ENCODE assay signal across 1 cellular context in the genomic region with DNA sequence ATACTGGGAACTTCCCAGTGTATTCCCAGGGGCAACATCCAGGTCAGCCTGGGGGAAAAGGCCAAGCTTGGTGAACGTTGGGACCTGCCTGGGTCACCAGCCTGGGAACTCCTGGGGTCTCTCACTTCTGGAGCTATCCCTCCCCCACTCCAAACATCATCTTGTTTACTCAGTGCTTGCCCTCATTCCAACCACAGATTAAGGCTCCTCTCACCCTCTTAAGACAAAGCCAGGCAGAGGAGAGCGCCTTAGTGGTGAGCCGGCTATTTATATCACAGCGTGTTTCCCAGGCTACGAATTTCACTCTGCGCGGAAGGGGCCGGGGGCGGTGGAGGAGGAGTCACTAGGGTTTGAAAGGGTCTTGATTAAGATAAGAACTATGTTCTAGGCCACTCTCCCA.
TF ChIP-seq lines count a peak whose summit lies in the region.

No MANE protein-coding gene starts in this region.

TF ChIP-seq in K562, 482 proteins besides CTCF, POLR2A, EP300 and RAD21:
- TF ChIP-seq, protein P1, sequence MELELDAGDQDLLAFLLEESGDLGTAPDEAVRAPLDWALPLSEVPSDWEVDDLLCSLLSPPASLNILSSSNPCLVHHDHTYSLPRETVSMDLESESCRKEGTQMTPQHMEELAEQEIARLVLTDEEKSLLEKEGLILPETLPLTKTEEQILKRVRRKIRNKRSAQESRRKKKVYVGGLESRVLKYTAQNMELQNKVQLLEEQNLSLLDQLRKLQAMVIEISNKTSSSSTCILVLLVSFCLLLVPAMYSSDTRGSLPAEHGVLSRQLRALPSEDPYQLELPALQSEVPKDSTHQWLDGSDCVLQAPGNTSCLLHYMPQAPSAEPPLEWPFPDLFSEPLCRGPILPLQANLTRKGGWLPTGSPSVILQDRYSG (tag; conservative IDR thresholded peaks at IDR 0.05; ENCODE audit: low read depth), result no peak
- TF ChIP-seq POLR2AphosphoS5 (IDR thresholded peaks at IDR 0.05; ENCODE audit: control insufficient read depth, insufficient read depth, low read depth, low read length) (no peak), RFX1 (IDR thresholded peaks at IDR 0.05) (peak; percentile 41; the same call in 1 of the 2 replicates), GTF2E2 (tag; IDR thresholded peaks at IDR 0.05) (no peak), ZNF12 (CRISPR knock-in tag; IDR thresholded peaks at IDR 0.05) (no peak), ZNF133 (CRISPR knock-in tag; IDR thresholded peaks at IDR 0.05) (no peak), ZNF217 (CRISPR knock-in tag; IDR thresholded peaks at IDR 0.05) (no peak), SMARCE1 (IDR thresholded peaks at IDR 0.05) (0 out of 2 replicates have a peak, but pooled peaks have one; percentile 29), RCOR1 (IDR thresholded peaks at IDR 0.05; ENCODE audit: borderline replicate concordance in 1 of 2, low read depth in 2 of 2, low read length in 2 of 2) (no peak), ZNF57 (CRISPR knock-in tag; IDR thresholded peaks at IDR 0.05) (no peak), KLF13 (tag; IDR thresholded peaks at IDR 0.05; ENCODE audit: borderline replicate concordance, low read depth) (no peak), PCBP1 (IDR thresholded peaks at IDR 0.05; ENCODE audit: low read depth, low read length, poor library complexity, severe bottlenecking) (no peak), GTF2F1 (IDR thresholded peaks at IDR 0.05; ENCODE audit: low read depth, low read length) (no peak), PURB (CRISPR knock-in tag; IDR thresholded peaks at IDR 0.05; ENCODE audit: low read depth) (no peak), FOXK2 (conservative IDR thresholded peaks at IDR 0.05 in 1 of 2, IDR thresholded peaks at IDR 0.05 in 1 of 2; ENCODE audit: low read depth in 2 of 2) (0 out of 4 replicates have a peak, but pooled peaks of 1 of the 2 experiments have one; percentile 22), HEY1 (CRISPR knock-in tag; IDR thresholded peaks at IDR 0.05; ENCODE audit: borderline replicate concordance) (no peak), MEF2D (tag; conservative IDR thresholded peaks at IDR 0.05; ENCODE audit: low read depth) (0 out of 2 replicates have a peak, but pooled peaks have one; percentile 35), SOX6 (IDR thresholded peaks at IDR 0.05) (no peak), NCOA2 (IDR thresholded peaks at IDR 0.05; ENCODE audit: partially characterized antibody in 2 of 2) (no peak), ZBTB1 (CRISPR knock-in tag; IDR thresholded peaks at IDR 0.05; ENCODE audit: borderline replicate concordance, low read depth) (no peak), U2AF2 (optimal IDR thresholded peaks at IDR 0.05; ENCODE audit: low read depth, low read length) (no peak), ZNF77 (CRISPR knock-in tag; IDR thresholded peaks at IDR 0.05) (no peak), IFI16 (CRISPR knock-in tag; IDR thresholded peaks at IDR 0.05) (no peak), NFXL1 (CRISPR knock-in tag; IDR thresholded peaks at IDR 0.05) (no peak), COPS2 (conservative IDR thresholded peaks at IDR 0.05) (no peak), ARNT (IDR thresholded peaks at IDR 0.05) (no peak), ZNF830 (CRISPR knock-in tag; IDR thresholded peaks at IDR 0.05) (no peak), LEF1 (IDR thresholded peaks at IDR 0.05) (peak; percentile 38; the same call in 1 of the 2 replicates), HCFC1 (IDR thresholded peaks at IDR 0.05; ENCODE audit: low read depth, low read length) (no peak), FOXA3 (CRISPR knock-in tag; conservative IDR thresholded peaks at IDR 0.05 in 1 of 2, IDR thresholded peaks at IDR 0.05 in 1 of 2) (peak; percentile 79 to 97), BCL6 (CRISPR knock-in tag; IDR thresholded peaks at IDR 0.05) (no peak), MEF2A (IDR thresholded peaks at IDR 0.05; ENCODE audit: control insufficient read depth, low read depth, low read length) (peak; percentile 83), ZNF134 (CRISPR knock-in tag; conservative IDR thresholded peaks at IDR 0.05) (no peak), EGR1 (conservative IDR thresholded peaks at IDR 0.05) (peak; percentile 50)
- TF ChIP-seq, protein P2, sequence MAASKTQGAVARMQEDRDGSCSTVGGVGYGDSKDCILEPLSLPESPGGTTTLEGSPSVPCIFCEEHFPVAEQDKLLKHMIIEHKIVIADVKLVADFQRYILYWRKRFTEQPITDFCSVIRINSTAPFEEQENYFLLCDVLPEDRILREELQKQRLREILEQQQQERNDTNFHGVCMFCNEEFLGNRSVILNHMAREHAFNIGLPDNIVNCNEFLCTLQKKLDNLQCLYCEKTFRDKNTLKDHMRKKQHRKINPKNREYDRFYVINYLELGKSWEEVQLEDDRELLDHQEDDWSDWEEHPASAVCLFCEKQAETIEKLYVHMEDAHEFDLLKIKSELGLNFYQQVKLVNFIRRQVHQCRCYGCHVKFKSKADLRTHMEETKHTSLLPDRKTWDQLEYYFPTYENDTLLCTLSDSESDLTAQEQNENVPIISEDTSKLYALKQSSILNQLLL (CRISPR knock-in tag; IDR thresholded peaks at IDR 0.05; ENCODE audit: borderline replicate concordance), result no peak
- TF ChIP-seq, protein P3, sequence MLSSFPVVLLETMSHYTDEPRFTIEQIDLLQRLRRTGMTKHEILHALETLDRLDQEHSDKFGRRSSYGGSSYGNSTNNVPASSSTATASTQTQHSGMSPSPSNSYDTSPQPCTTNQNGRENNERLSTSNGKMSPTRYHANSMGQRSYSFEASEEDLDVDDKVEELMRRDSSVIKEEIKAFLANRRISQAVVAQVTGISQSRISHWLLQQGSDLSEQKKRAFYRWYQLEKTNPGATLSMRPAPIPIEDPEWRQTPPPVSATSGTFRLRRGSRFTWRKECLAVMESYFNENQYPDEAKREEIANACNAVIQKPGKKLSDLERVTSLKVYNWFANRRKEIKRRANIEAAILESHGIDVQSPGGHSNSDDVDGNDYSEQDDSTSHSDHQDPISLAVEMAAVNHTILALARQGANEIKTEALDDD (IDR thresholded peaks at IDR 0.05), result no peak
- TF ChIP-seq, protein P4, sequence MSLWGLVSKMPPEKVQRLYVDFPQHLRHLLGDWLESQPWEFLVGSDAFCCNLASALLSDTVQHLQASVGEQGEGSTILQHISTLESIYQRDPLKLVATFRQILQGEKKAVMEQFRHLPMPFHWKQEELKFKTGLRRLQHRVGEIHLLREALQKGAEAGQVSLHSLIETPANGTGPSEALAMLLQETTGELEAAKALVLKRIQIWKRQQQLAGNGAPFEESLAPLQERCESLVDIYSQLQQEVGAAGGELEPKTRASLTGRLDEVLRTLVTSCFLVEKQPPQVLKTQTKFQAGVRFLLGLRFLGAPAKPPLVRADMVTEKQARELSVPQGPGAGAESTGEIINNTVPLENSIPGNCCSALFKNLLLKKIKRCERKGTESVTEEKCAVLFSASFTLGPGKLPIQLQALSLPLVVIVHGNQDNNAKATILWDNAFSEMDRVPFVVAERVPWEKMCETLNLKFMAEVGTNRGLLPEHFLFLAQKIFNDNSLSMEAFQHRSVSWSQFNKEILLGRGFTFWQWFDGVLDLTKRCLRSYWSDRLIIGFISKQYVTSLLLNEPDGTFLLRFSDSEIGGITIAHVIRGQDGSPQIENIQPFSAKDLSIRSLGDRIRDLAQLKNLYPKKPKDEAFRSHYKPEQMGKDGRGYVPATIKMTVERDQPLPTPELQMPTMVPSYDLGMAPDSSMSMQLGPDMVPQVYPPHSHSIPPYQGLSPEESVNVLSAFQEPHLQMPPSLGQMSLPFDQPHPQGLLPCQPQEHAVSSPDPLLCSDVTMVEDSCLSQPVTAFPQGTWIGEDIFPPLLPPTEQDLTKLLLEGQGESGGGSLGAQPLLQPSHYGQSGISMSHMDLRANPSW (CRISPR knock-in tag; IDR thresholded peaks at IDR 0.05), result no peak
- TF ChIP-seq, protein P5, sequence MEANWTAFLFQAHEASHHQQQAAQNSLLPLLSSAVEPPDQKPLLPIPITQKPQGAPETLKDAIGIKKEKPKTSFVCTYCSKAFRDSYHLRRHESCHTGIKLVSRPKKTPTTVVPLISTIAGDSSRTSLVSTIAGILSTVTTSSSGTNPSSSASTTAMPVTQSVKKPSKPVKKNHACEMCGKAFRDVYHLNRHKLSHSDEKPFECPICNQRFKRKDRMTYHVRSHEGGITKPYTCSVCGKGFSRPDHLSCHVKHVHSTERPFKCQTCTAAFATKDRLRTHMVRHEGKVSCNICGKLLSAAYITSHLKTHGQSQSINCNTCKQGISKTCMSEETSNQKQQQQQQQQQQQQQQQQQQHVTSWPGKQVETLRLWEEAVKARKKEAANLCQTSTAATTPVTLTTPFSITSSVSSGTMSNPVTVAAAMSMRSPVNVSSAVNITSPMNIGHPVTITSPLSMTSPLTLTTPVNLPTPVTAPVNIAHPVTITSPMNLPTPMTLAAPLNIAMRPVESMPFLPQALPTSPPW (CRISPR knock-in tag; IDR thresholded peaks at IDR 0.05), result peak; percentile 38; the same call in 1 of the 2 replicates
- TF ChIP-seq, protein P6, sequence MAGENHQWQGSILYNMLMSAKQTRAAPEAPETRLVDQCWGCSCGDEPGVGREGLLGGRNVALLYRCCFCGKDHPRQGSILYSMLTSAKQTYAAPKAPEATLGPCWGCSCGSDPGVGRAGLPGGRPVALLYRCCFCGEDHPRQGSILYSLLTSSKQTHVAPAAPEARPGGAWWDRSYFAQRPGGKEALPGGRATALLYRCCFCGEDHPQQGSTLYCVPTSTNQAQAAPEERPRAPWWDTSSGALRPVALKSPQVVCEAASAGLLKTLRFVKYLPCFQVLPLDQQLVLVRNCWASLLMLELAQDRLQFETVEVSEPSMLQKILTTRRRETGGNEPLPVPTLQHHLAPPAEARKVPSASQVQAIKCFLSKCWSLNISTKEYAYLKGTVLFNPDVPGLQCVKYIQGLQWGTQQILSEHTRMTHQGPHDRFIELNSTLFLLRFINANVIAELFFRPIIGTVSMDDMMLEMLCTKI (IDR thresholded peaks at IDR 0.05; ENCODE audit: partially characterized antibody), result no peak
- TF ChIP-seq, protein P7, sequence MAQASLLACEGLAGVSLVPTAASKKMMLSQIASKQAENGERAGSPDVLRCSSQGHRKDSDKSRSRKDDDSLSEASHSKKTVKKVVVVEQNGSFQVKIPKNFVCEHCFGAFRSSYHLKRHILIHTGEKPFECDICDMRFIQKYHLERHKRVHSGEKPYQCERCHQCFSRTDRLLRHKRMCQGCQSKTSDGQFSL (CRISPR knock-in tag; IDR thresholded peaks at IDR 0.05), result no peak
- TF ChIP-seq, protein P7 (tag; IDR thresholded peaks at IDR 0.05), result no peak
